ENCODE assay signal across 20 cellular contexts in the genomic region with DNA sequence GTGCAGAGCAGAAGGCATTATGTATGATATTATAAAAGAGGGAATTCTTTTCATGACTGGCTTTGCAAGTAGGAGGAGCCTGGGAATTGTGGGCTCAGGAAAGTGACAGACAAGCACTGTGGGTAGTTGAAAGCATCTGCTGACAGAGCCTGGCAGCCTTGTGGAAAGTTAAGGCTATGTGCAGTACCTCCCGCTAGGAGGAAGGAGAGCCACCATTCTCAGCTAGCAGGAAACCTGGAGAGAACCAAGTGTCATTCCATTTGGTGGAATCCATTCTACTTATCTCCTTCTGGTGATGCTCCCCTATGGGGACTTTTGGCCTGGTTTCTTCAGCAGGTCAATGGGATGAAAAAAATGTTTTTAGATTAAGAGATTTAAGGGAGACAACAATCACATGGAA.
DNase-seq lines count a peak whose midpoint lies in the region; ATAC-seq, FAIRE-seq and TF ChIP-seq lines count a peak whose summit lies in the region.
"Had no signal": no experiment of that assay in that cellular context is flagged by ENCODE, and none has a peak within 500 bp of the region (broad histone marks: within the 10 kb centered on the region; RNA-seq: fewer than 3 reads in every experiment).

No MANE protein-coding gene starts in this region.

- no peak overlapping the region for H3K56ac ChIP-seq in mesendoderm (ENCODE audit: low read length)

- no peaks in the 10 kb centered on the region for H3K36me3 Mint-ChIP-seq in GM23338 (ENCODE audit: low read depth)
- H3K36me3 Mint-ChIP-seq: CD4-positive, CD25-positive, alpha-beta regulatory T cell; CD8-positive, alpha-beta memory T cell had no signal

- H2BK15ac ChIP-seq in mesendoderm (replicated peaks; ENCODE audit: low read depth) = no peak overlapping the region

- H2BK5ac ChIP-seq in mesendoderm (ENCODE audit: low read length) = peak overlapping the region; percentile 67

- no peak overlapping the region for H2BK120ac ChIP-seq in mesendoderm (ENCODE audit: low read depth, low read length)

- H4K8ac ChIP-seq in mesendoderm (ENCODE audit: low read depth, low read length) = no peak overlapping the region

- H3K9me1 ChIP-seq in K562 (ENCODE audit: control insufficient read depth, insufficient read depth, low read length) = no peaks in the 10 kb centered on the region

- no peak for ATAC-seq in GM23338
- peak; percentile 49; the same call in 1 of the 3 replicates for ATAC-seq in K562
- no peak for ATAC-seq in stimulated activated naive CD8-positive, alpha-beta T cell treated with anti-CD3 and anti-CD28 coated beads, Interleukin-15, amount 100 ng/mL, for 72 hours
- no peak for ATAC-seq in GM21576 (IDR thresholded peaks at IDR 0.05; ENCODE audit: unreplicated experiment)

- no peaks in the 10 kb centered on the region for H3F3A ChIP-seq in GM23338 (replicated peaks; ENCODE audit: low read depth)

- H4K5ac ChIP-seq in mesendoderm (ENCODE audit: low read length) = no peak overlapping the region

- H3K4me1 ChIP-seq in GM23338 (ENCODE audit: insufficient read depth) = no peaks in the 10 kb centered on the region
- H3K4me1 ChIP-seq in K562 (replicated peaks in 1 of 2; ENCODE audit: control insufficient read depth in 2 of 2, insufficient read depth in 2 of 2, low read length in 2 of 2) = no peaks in the 10 kb centered on the region
- no peaks in the 10 kb centered on the region for H3K4me1 ChIP-seq in mesendoderm (ENCODE audit: control insufficient read depth, low read depth, low read length)
- H3K4me1 ChIP-seq: BE2C had no signal

- no peaks in the 10 kb centered on the region for H3K79me2 ChIP-seq in GM23338 (replicated peaks; ENCODE audit: insufficient read depth)
- H3K79me2 ChIP-seq in K562 (ENCODE audit: control insufficient read depth, insufficient read depth, low read length) = no peaks in the 10 kb centered on the region
- no peaks in the 10 kb centered on the region for H3K79me2 ChIP-seq in mesendoderm (ENCODE audit: control insufficient read depth, insufficient read depth, low read length)

- H4K20me1 ChIP-seq in GM23338 (replicated peaks; ENCODE audit: insufficient read depth) (no peaks in the 10 kb centered on the region), K562 (replicated peaks; ENCODE audit: control insufficient read depth, insufficient read depth, low read length) (no peaks in the 10 kb centered on the region)

- H2AK5ac ChIP-seq in mesendoderm (ENCODE audit: low read length) = no peak overlapping the region

- no peak overlapping the region for H3K23ac ChIP-seq in mesendoderm (ENCODE audit: low read length)

- TF ChIP-seq EP300 in K562 (IDR thresholded peaks at IDR 0.05; ENCODE audit: low read length) = no peak

- H3K4ac ChIP-seq in mesendoderm (ENCODE audit: low read depth, low read length) = no peak overlapping the region

- no peaks in the 10 kb centered on the region for H3K9me3 Mint-ChIP-seq in GM23338
- no peaks in the 10 kb centered on the region for H3K9me3 Mint-ChIP-seq in stimulated activated naive CD8-positive, alpha-beta T cell treated with anti-CD3 and anti-CD28 coated beads, Interleukin-15, amount 100 ng/mL, for 72 hours
- H3K9me3 Mint-ChIP-seq: CD4-positive, CD25-positive, alpha-beta regulatory T cell; CD8-positive, alpha-beta memory T cell; HFFc6 had no signal

- no peak for TF ChIP-seq CTCF in GM23338 (conservative IDR thresholded peaks at IDR 0.05; ENCODE audit: low read depth in 2 of 2)
- TF ChIP-seq CTCF in K562 (IDR thresholded peaks at IDR 0.05 in 2 of 3, conservative IDR thresholded peaks at IDR 0.05 in 1 of 3; ENCODE audit: insufficient read depth in 2 of 3, low read depth in 1 of 3, low read length in 3 of 3) = peak in 1 of 3 experiments; percentile 8; a peak in 1 of 6 replicates

- no peak overlapping the region for H3K18ac ChIP-seq in mesendoderm (ENCODE audit: low read length)

- no peaks in the 10 kb centered on the region for H3K36me3 ChIP-seq in GM23338 (ENCODE audit: insufficient read depth)
- H3K36me3 ChIP-seq in K562 (ENCODE audit: control insufficient read depth, insufficient read depth, low read length) = no peaks in the 10 kb centered on the region
- H3K36me3 ChIP-seq in mesendoderm (ENCODE audit: control insufficient read depth, insufficient read depth, low read length) = no peaks in the 10 kb centered on the region
- H3K36me3 ChIP-seq: BE2C had no signal

- no peak for TF ChIP-seq RAD21 in K562 (CRISPR knock-in tag; conservative IDR thresholded peaks at IDR 0.05 in 1 of 2, IDR thresholded peaks at IDR 0.05 in 1 of 2)

- H3K9ac ChIP-seq in K562 (ENCODE audit: insufficient read depth in 1 of 2, low read depth in 2 of 2, low read length in 2 of 2) (no peak overlapping the region), mesendoderm (ENCODE audit: low read length) (no peak overlapping the region)
- H3K9ac ChIP-seq: KMS-11 had no signal

- H3K4me1 Mint-ChIP-seq in GM23338 = no peaks in the 10 kb centered on the region
- H3K4me1 Mint-ChIP-seq in stimulated activated naive CD8-positive, alpha-beta T cell treated with anti-CD3 and anti-CD28 coated beads, Interleukin-15, amount 100 ng/mL, for 72 hours = no peaks in the 10 kb centered on the region
- H3K4me1 Mint-ChIP-seq: CD4-positive, CD25-positive, alpha-beta regulatory T cell; CD8-positive, alpha-beta memory T cell had no signal

- H3K27ac ChIP-seq in GM23338 (ENCODE audit: low read depth) = no peak overlapping the region
- no peak overlapping the region for H3K27ac ChIP-seq in K562 (ENCODE audit: extremely low read depth, low read depth, low read length)
- no peak overlapping the region for H3K27ac ChIP-seq in mesendoderm (ENCODE audit: low read depth, low read length)
- H3K27ac ChIP-seq: KMS-11 had no signal

- H3K27me3 ChIP-seq in GM23338 (ENCODE audit: insufficient read depth) = no peaks in the 10 kb centered on the region
- no peaks in the 10 kb centered on the region for H3K27me3 ChIP-seq in K562 (ENCODE audit: control insufficient read depth in 2 of 2, insufficient read depth in 2 of 2, low read length in 2 of 2)
- H3K27me3 ChIP-seq in mesendoderm (ENCODE audit: insufficient read depth, low read length, poor library complexity) = no peaks in the 10 kb centered on the region
- H3K27me3 ChIP-seq: BE2C had no signal

- H3K4me3 ChIP-seq in GM23338 = no peak overlapping the region
- H3K4me3 ChIP-seq in K562 = no peak overlapping the region
- no peak overlapping the region for H3K4me3 ChIP-seq in mesendoderm (ENCODE audit: low read length)

- intact Hi-C loops in K562 (cut with micrococcal nuclease) = no loop called here

- H3K4me3 Mint-ChIP-seq in GM23338 = no peak overlapping the region
- no peak overlapping the region for H3K4me3 Mint-ChIP-seq in stimulated activated naive CD8-positive, alpha-beta T cell treated with anti-CD3 and anti-CD28 coated beads, Interleukin-15, amount 100 ng/mL, for 72 hours
- H3K4me3 Mint-ChIP-seq: CD4-positive, CD25-positive, alpha-beta regulatory T cell; CD8-positive, alpha-beta memory T cell; HFFc6 had no signal

- no peak overlapping the region for H3K27ac Mint-ChIP-seq in GM23338
- H3K27ac Mint-ChIP-seq in stimulated activated naive CD8-positive, alpha-beta T cell treated with anti-CD3 and anti-CD28 coated beads, Interleukin-15, amount 100 ng/mL, for 72 hours = no peak overlapping the region
- H3K27ac Mint-ChIP-seq: CD4-positive, CD25-positive, alpha-beta regulatory T cell; CD8-positive, alpha-beta memory T cell; HFFc6 had no signal

- POLR2A ChIA-PET in HEK293T (lab: Yijun Ruan, JAX) = no interaction called here
- POLR2A ChIA-PET in K562 (lab: Yijun Ruan, JAX) = interaction anchor here (0.5 kb wide), 1 partner anchor 305 kb away, joined by 3 read pairs; a partner anchor contains a TSS

- no TSS peak for BruUV-seq in K562 (replicated peaks; lab: Mats Ljungman, UMichigan)

- WGBS in K562 (ENCODE audit: insufficient coverage, low coverage, missing lambda C conversion rate) = 0% methylated on average over 1 of the region's 1 CpG
- no CpG with 5 or more reads among the region's 1 CpG for WGBS in mesendoderm (ENCODE audit: extremely low coverage, insufficient coverage, low lambda C conversion rate)

- H3K9me3 ChIP-seq in K562 (replicated peaks; ENCODE audit: control insufficient read depth, insufficient read depth, low read depth, low read length) = no peaks in the 10 kb centered on the region
- H3K9me3 ChIP-seq: BE2C had no signal

- no peaks in the 10 kb centered on the region for H3K9me2 ChIP-seq in GM23338 (ENCODE audit: insufficient read depth)

- H3K4me2 ChIP-seq in GM23338 (no peak overlapping the region), K562 (ENCODE audit: insufficient read depth, low read length) (no peak overlapping the region), mesendoderm (ENCODE audit: low read length) (no peak overlapping the region)
- H3K4me2 ChIP-seq: KMS-11 had no signal

- CTCF ChIA-PET in HEK293T (lab: Yijun Ruan, JAX) (interaction anchor here (0.6 kb wide), 1 partner anchor 262 kb away, joined by 3 read pairs; no protein-coding TSS in a partner anchor), K562 (lab: Yijun Ruan, JAX; ENCODE audit: low intra/inter-chr PET ratio) (no interaction called here)

- no peak for FAIRE-seq in K562 (lab: Jason Lieb, UNC)
- FAIRE-seq: GM12892, HTR-8/SVneo had no signal

- no peaks in the 10 kb centered on the region for H3K27me3 Mint-ChIP-seq in GM23338 (ENCODE audit: insufficient read depth, low read depth, poor library complexity)
- no peaks in the 10 kb centered on the region for H3K27me3 Mint-ChIP-seq in stimulated activated naive CD8-positive, alpha-beta T cell treated with anti-CD3 and anti-CD28 coated beads, Interleukin-15, amount 100 ng/mL, for 72 hours

- H2AFZ ChIP-seq in GM23338 = no peak overlapping the region
- no peak overlapping the region for H2AFZ ChIP-seq in K562 (ENCODE audit: low read depth, low read length)

- H3K79me1 ChIP-seq in mesendoderm (ENCODE audit: low read length) = no peaks in the 10 kb centered on the region

- DNase-seq in GM23338 (ENCODE audit: low spot score) (peak; percentile 5), HEK293T (ENCODE audit: extremely low spot score) (peak; percentile 9), K562 (ENCODE audit: extremely low read depth in 1 of 4, low spot score in 3 of 4) (no peak), mesendoderm (peak; percentile 78), NCI-H2107 (lab: John Stamatoyannopoulos, UW) (no peak)
- DNase-seq in stimulated activated naive CD8-positive, alpha-beta T cell treated with anti-CD3 and anti-CD28 coated beads, Interleukin-15, amount 100 ng/mL, for 72 hours = no peak
- DNase-seq: ACHN; BE2C; C1 segment of cervical spinal cord; CD4-positive, CD25-positive, alpha-beta regulatory T cell; CD8-positive, alpha-beta memory T cell; COR-L47; DMS 273 treated with DMSO at 0.1 percent for 48 hours; GDM1; HCEC 1CT; HFFc6 had no signal

- in situ Hi-C loops in K562 (cut with MboI) = no loop called here

- TF ChIP-seq POLR2A in K562 (conservative IDR thresholded peaks at IDR 0.05) = no peak

TF ChIP-seq in HEK293T, 16 proteins besides CTCF, POLR2A, EP300 and RAD21 (continues in another document):
- TF ChIP-seq SUZ12 (IDR thresholded peaks at IDR 0.05) (no peak), ELF4 (IDR thresholded peaks at IDR 0.05) (no peak), SP1 (IDR thresholded peaks at IDR 0.05) (no peak)

TF ChIP-seq in K562, 482 proteins besides CTCF, POLR2A, EP300 and RAD21:
- TF ChIP-seq SRSF3 (IDR thresholded peaks at IDR 0.05; ENCODE audit: insufficient read depth, low read length) (no peak), CREBBP (IDR thresholded peaks at IDR 0.05; ENCODE audit: low read depth, low read length) (no peak), RBFOX2 (IDR thresholded peaks at IDR 0.05; ENCODE audit: low read depth, low read length) (no peak)
TF ChIP-seq in K562: peak in this region for 0.

Comparison
In these comparisons a context has a peak if more than half of its experiments do, and no peak if none do; other contexts are left out.
1. DNase-seq: peak in GM23338 (single experiment), HEK293T (single experiment) and mesendoderm (single experiment); none in K562 (0 of 4), NCI-H2107 (single experiment) and stimulated activated naive CD8-positive, alpha-beta T cell treated with anti-CD3 and anti-CD28 coated beads, Interleukin-15, amount 100 ng/mL, for 72 hours (0 of 2).